In the genomic region with DNA sequence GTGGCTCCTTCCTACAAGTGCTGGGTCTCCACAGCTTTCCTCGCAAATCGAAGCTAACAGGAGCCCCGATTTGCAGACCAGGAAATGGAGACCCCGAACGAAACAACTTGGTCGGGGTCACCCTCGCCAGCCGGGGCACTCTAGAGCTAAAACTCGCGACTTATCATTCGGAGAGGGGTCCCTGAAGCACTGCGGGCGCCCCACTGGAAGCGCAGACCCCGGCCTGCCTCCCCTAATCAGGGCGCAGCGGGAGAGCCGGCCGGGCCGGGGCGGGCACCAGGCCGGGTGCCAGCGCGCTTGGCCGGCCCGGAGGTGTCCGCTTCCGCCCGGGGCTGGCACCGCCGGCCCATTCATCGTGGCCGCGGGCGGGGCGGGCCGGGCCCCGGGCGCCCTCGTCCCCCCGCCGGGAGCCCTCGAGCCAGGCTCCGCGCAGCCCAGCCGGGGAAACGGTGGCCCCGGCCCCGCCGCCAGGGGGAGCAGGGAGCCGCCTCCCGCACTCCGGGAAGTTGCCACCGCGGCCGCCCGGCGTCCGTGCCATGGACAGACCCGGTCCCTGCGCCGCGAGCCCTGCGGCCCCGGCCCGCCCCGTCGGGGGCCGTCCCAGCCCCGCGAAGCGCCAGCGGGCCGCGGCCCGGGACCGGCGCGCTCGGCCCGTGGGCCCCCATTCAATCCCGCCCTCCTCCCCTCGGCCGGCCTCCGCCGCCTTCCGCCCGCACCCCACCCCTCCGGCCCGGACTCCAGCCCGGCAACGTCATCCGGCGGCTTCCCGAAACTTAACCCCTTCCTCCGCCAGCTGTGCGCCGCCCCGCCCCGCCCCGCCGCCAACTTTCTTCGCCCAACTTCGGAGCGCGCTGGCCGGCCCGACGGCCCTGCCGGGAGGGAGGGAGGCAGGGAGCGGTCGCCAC, we compare ENCODE assay signal across 1 cellular context.
TF ChIP-seq lines count a peak whose summit lies in the region.

No MANE protein-coding gene starts in this region.

TF ChIP-seq in K562, 482 proteins besides CTCF, POLR2A, EP300 and RAD21 (continued from another document):
- TF ChIP-seq, protein P1, sequence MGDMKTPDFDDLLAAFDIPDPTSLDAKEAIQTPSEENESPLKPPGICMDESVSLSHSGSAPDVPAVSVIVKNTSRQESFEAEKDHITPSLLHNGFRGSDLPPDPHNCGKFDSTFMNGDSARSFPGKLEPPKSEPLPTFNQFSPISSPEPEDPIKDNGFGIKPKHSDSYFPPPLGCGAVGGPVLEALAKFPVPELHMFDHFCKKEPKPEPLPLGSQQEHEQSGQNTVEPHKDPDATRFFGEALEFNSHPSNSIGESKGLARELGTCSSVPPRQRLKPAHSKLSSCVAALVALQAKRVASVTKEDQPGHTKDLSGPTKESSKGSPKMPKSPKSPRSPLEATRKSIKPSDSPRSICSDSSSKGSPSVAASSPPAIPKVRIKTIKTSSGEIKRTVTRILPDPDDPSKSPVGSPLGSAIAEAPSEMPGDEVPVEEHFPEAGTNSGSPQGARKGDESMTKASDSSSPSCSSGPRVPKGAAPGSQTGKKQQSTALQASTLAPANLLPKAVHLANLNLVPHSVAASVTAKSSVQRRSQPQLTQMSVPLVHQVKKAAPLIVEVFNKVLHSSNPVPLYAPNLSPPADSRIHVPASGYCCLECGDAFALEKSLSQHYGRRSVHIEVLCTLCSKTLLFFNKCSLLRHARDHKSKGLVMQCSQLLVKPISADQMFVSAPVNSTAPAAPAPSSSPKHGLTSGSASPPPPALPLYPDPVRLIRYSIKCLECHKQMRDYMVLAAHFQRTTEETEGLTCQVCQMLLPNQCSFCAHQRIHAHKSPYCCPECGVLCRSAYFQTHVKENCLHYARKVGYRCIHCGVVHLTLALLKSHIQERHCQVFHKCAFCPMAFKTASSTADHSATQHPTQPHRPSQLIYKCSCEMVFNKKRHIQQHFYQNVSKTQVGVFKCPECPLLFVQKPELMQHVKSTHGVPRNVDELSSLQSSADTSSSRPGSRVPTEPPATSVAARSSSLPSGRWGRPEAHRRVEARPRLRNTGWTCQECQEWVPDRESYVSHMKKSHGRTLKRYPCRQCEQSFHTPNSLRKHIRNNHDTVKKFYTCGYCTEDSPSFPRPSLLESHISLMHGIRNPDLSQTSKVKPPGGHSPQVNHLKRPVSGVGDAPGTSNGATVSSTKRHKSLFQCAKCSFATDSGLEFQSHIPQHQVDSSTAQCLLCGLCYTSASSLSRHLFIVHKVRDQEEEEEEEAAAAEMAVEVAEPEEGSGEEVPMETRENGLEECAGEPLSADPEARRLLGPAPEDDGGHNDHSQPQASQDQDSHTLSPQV (IDR thresholded peaks at IDR 0.05) = no peak
- TF ChIP-seq STAT6 (CRISPR knock-in tag; IDR thresholded peaks at IDR 0.05) (no peak), ZNF583 (CRISPR knock-in tag; IDR thresholded peaks at IDR 0.05) (no peak), CCNT2 (IDR thresholded peaks at IDR 0.05; ENCODE audit: borderline replicate concordance, extremely low read depth, insufficient read length, low read depth, low read length) (peak; percentile 34), EGR1 (conservative IDR thresholded peaks at IDR 0.05) (no peak), EHMT2 (IDR thresholded peaks at IDR 0.05) (no peak), ZBTB11 (CRISPR knock-in tag; IDR thresholded peaks at IDR 0.05) (no peak; a peak in 1 of 6 replicates), PRMT5 (CRISPR knock-in tag; IDR thresholded peaks at IDR 0.05) (no peak), U2AF1 (optimal IDR thresholded peaks at IDR 0.05; ENCODE audit: low read depth, low read length) (no peak), MTA3 (IDR thresholded peaks at IDR 0.05; ENCODE audit: borderline replicate concordance) (no peak)
TF ChIP-seq in K562: peak in this region for 28.
